In the genomic region with DNA sequence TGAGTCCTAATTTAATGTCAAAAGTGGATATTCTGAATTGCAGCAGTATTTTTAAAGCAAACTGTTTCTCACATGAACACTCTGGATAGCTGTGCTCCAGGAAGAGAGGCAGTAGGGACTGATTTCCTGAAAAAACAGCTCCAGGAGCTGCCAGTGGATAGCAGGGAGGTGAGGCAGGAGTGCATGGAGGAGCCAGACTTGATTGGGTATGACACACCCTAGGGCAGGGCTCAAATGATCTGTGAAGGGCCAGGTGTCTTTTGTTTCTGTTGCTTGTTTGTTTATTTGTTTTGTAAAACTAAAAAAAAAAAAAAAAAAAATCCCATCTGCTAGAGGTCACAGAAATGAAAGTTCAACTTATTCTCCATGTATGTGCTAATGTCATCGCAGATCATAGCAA, we compare ENCODE assay signal across 21 cellular contexts.
DNase-seq lines count a peak whose midpoint lies in the region; ATAC-seq and TF ChIP-seq lines count a peak whose summit lies in the region.
"Had no signal": no experiment of that assay in that cellular context is flagged by ENCODE, and none has a peak within 500 bp of the region (broad histone marks: within the 10 kb centered on the region; RNA-seq: fewer than 3 reads in every experiment).

No MANE protein-coding gene starts in this region.

- H2AK5ac ChIP-seq in IMR-90 (ENCODE audit: low read depth, low read length), result peak overlapping the region; percentile 81

- TF ChIP-seq POLR2A in IMR-90 (IDR thresholded peaks at IDR 0.05; ENCODE audit: low read depth, low read length), result no peak

- peak overlapping the region; percentile 90 for H2BK20ac ChIP-seq in IMR-90 (ENCODE audit: low read depth, low read length)

- H2AFZ ChIP-seq in IMR-90 (replicated peaks; ENCODE audit: low read length, poor library complexity), result no peak overlapping the region

- peaks cover 30% of the 10 kb centered on the region for H3K4me1 ChIP-seq in BLaER1
- peaks cover 38% of the 10 kb centered on the region for H3K4me1 ChIP-seq in IMR-90 (ENCODE audit: control insufficient read depth, insufficient read depth, low read length)
- peaks cover 74% of the 10 kb centered on the region for H3K4me1 ChIP-seq in lower lobe of right lung
- H3K4me1 ChIP-seq: pancreas had no signal

- no peaks in the 10 kb centered on the region for H3K27me3 Mint-ChIP-seq in activated CD8-positive, alpha-beta memory T cell treated with anti-CD3 and anti-CD28 coated beads, Interleukin-2, amount 10 ng/mL, durations not matched to agents 7 days and 5 days
- H3K27me3 Mint-ChIP-seq: activated B cell treated with CpG ODN at 0.5 μM for 24 hours; stimulated activated naive CD8-positive, alpha-beta T cell treated with anti-CD3 and anti-CD28 coated beads, Interleukin-15, Interleukin-2, amounts not matched to agents 100 ng/mL and 50 ng/mL, for 24 hours; T-cell had no signal

- DNase-seq in IMR-90 (no peak), lower lobe of right lung (no peak), NCI-H2171 (lab: John Stamatoyannopoulos, UW) (no peak)
- DNase-seq in stimulated activated CD4-positive, alpha-beta T cell treated with anti-CD3 and anti-CD28 coated beads, Interleukin-4, amount 100 ng/mL, for 4 hours, result no peak
- no peak for DNase-seq in activated CD8-positive, alpha-beta memory T cell treated with anti-CD3 and anti-CD28 coated beads, Interleukin-2, amount 10 ng/mL, durations not matched to agents 7 days and 5 days
- DNase-seq: activated B cell treated with CpG ODN at 0.5 μM for 24 hours; activated effector memory CD4-positive, alpha-beta T cell treated with Interleukin-2 at 50 U/mL for 16 hours; aorta; heart right ventricle; islet precursor cell; Karpas-422; NCI-H187; NCI-H82; pancreas; T-cell had no signal

- H3K14ac ChIP-seq in IMR-90 (replicated peaks; ENCODE audit: low read depth, low read length), result peak overlapping the region; percentile 95

- no peaks in the 10 kb centered on the region for H3K9me3 Mint-ChIP-seq in activated CD8-positive, alpha-beta memory T cell treated with anti-CD3 and anti-CD28 coated beads, Interleukin-2, amount 10 ng/mL, durations not matched to agents 7 days and 5 days (ENCODE audit: low read depth)
- H3K9me3 Mint-ChIP-seq: activated B cell treated with CpG ODN at 0.5 μM for 24 hours; stimulated activated naive CD8-positive, alpha-beta T cell treated with anti-CD3 and anti-CD28 coated beads, Interleukin-15, Interleukin-2, amounts not matched to agents 100 ng/mL and 50 ng/mL, for 24 hours; T-cell had no signal

- no peak overlapping the region for H3K27ac Mint-ChIP-seq in activated CD8-positive, alpha-beta memory T cell treated with anti-CD3 and anti-CD28 coated beads, Interleukin-2, amount 10 ng/mL, durations not matched to agents 7 days and 5 days
- H3K27ac Mint-ChIP-seq: activated B cell treated with CpG ODN at 0.5 μM for 24 hours; stimulated activated naive CD8-positive, alpha-beta T cell treated with anti-CD3 and anti-CD28 coated beads, Interleukin-15, Interleukin-2, amounts not matched to agents 100 ng/mL and 50 ng/mL, for 24 hours had no signal

- no peak for TF ChIP-seq CTCF in IMR-90 (conservative IDR thresholded peaks at IDR 0.05; ENCODE audit: low read depth, low read length)
- no peak for TF ChIP-seq CTCF in VCaP (conservative IDR thresholded peaks at IDR 0.05)
- TF ChIP-seq CTCF in lower lobe of right lung (IDR thresholded peaks at IDR 0.05), result no peak

- H2BK120ac ChIP-seq in IMR-90 (ENCODE audit: low read depth, low read length), result peak overlapping the region; percentile 94

- peak overlapping the region; percentile 89 for H4K91ac ChIP-seq in IMR-90 (ENCODE audit: insufficient read depth, low read depth, low read length)

- H3K4me3 ChIP-seq in BLaER1, result no peak overlapping the region
- no peak overlapping the region for H3K4me3 ChIP-seq in IMR-90 (ENCODE audit: insufficient read depth, low read depth, low read length)
- no peak overlapping the region for H3K4me3 ChIP-seq in lower lobe of right lung
- H3K4me3 ChIP-seq: coronary artery, heart right ventricle, pancreas had no signal

- H4K8ac ChIP-seq in IMR-90 (ENCODE audit: low read depth in 2 of 2, low read length in 2 of 2), result peak overlapping the region; percentile 5 to 88; a peak in 3 of 4 replicates

- POLR2A ChIA-PET in IMR-90 (lab: Charles Lee; ENCODE audit: unreplicated experiment), result no interaction called here

- 0 out of 2 replicates have a peak overlapping the region, but pooled peaks have one; percentile 4 for H3K4me2 ChIP-seq in BLaER1
- H3K4me2 ChIP-seq in IMR-90 (ENCODE audit: low read depth, low read length), result no peak overlapping the region

- 100% methylated on average over 1 of the region's 1 CpG; no CpG with 5 or more reads in 1 of the 2 experiments for WGBS in IMR-90 (ENCODE audit: extremely low coverage in 2 of 2, insufficient read length in 1 of 2), 2 experiments

- H3K36me3 Mint-ChIP-seq in activated CD8-positive, alpha-beta memory T cell treated with anti-CD3 and anti-CD28 coated beads, Interleukin-2, amount 10 ng/mL, durations not matched to agents 7 days and 5 days, result no peaks in the 10 kb centered on the region
- H3K36me3 Mint-ChIP-seq: T-cell had no signal

- H3K36me3 ChIP-seq in BLaER1 (no peaks in the 10 kb centered on the region), IMR-90 (ENCODE audit: control insufficient read depth, insufficient read depth, low read length) (no peaks in the 10 kb centered on the region), lower lobe of right lung (no peaks in the 10 kb centered on the region)
- H3K36me3 ChIP-seq: heart right ventricle, pancreas had no signal

- H3K9me3 ChIP-seq in BLaER1 (no peaks in the 10 kb centered on the region), IMR-90 (ENCODE audit: control insufficient read depth, insufficient read depth, low read length) (no peaks in the 10 kb centered on the region), lower lobe of right lung (no peaks in the 10 kb centered on the region)
- H3K9me3 ChIP-seq: heart right ventricle, pancreas had no signal

- in situ Hi-C loops in IMR-90 (cut with MboI; ENCODE audit: low sequenced_read_pairs), result no loop called here

- no peak for TF ChIP-seq RAD21 in IMR-90 (IDR thresholded peaks at IDR 0.05; ENCODE audit: low read length)

- no peak overlapping the region for H3K56ac ChIP-seq in IMR-90 (ENCODE audit: extremely low read depth, insufficient read depth, low read length)

- no TSS peak for BruUV-seq in IMR-90 (replicated peaks; lab: Mats Ljungman, UMichigan)

- H3K9me1 ChIP-seq in IMR-90 (ENCODE audit: insufficient read depth, low read length), result peaks cover 45% of the 10 kb centered on the region

- H3K27me3 ChIP-seq in BLaER1 (no peaks in the 10 kb centered on the region), IMR-90 (ENCODE audit: control insufficient read depth, insufficient read depth, low read length) (no peaks in the 10 kb centered on the region), lower lobe of right lung (ENCODE audit: low read depth) (no peaks in the 10 kb centered on the region)
- H3K27me3 ChIP-seq: heart right ventricle, pancreas had no signal

- H2BK15ac ChIP-seq in IMR-90 (ENCODE audit: low read depth, low read length), result peak overlapping the region; percentile 52; the same call in 2 of the 3 replicates

- no peak overlapping the region for H3K9ac ChIP-seq in BLaER1
- H3K9ac ChIP-seq in IMR-90 (ENCODE audit: low read depth, low read length), result no peak overlapping the region

- H3K4me3 Mint-ChIP-seq in activated CD8-positive, alpha-beta memory T cell treated with anti-CD3 and anti-CD28 coated beads, Interleukin-2, amount 10 ng/mL, durations not matched to agents 7 days and 5 days, result no peak overlapping the region
- H3K4me3 Mint-ChIP-seq: activated B cell treated with CpG ODN at 0.5 μM for 24 hours; stimulated activated naive CD8-positive, alpha-beta T cell treated with anti-CD3 and anti-CD28 coated beads, Interleukin-15, Interleukin-2, amounts not matched to agents 100 ng/mL and 50 ng/mL, for 24 hours; T-cell had no signal

- intact Hi-C loops in IMR-90 (cut with micrococcal nuclease), result loop anchor here (5.0 kb wide), 3 partner anchors 82 to 203 kb away; a partner anchor contains a TSS
- intact Hi-C loops in lower lobe of right lung (cut with DNase I), result no loop called here

- peak overlapping the region; percentile 39; the same call in 1 of the 2 replicates for H3K18ac ChIP-seq in IMR-90 (ENCODE audit: low read depth, low read length)

- H4K5ac ChIP-seq in IMR-90 (ENCODE audit: low read depth, low read length), result no peak overlapping the region; the same call in 1 of the 2 replicates

- CTCF ChIA-PET in IMR-90 (lab: Yijun Ruan, JAX), result no interaction called here
- CTCF ChIA-PET in activated CD8-positive, alpha-beta memory T cell treated with anti-CD3 and anti-CD28 coated beads, Interleukin-2, amount 10 ng/mL, durations not matched to agents 7 days and 5 days (lab: Charles Lee), result interaction anchor here (0.6 kb wide), 1 partner anchor 36 kb away, joined by 3 read pairs; no protein-coding TSS in a partner anchor

- H4K20me1 ChIP-seq in BLaER1 (no peaks in the 10 kb centered on the region), IMR-90 (ENCODE audit: insufficient read depth, low read length) (no peaks in the 10 kb centered on the region)

- peak overlapping the region; percentile 69 for H2BK5ac ChIP-seq in IMR-90 (ENCODE audit: low read depth, low read length, poor library complexity, severe bottlenecking)

- H3K79me1 ChIP-seq in IMR-90 (ENCODE audit: low read depth in 1 of 2, low read length in 2 of 2), result peaks cover 0 to 18% of the 10 kb centered on the region in 2 experiments; a peak in 1 of 4 replicates

- peaks cover 14% of the 10 kb centered on the region for H3K4me1 Mint-ChIP-seq in activated CD8-positive, alpha-beta memory T cell treated with anti-CD3 and anti-CD28 coated beads, Interleukin-2, amount 10 ng/mL, durations not matched to agents 7 days and 5 days

- dilution Hi-C loops in IMR-90 (cut with HindIII; ENCODE audit: low sequenced_read_pairs, unreplicated experiment), result no loop called here

- H3K27ac ChIP-seq in BLaER1 (no peak overlapping the region), IMR-90 (ENCODE audit: insufficient read depth, low read length) (0 out of 2 replicates have a peak overlapping the region, but pooled peaks have one; percentile 27), VCaP (peak overlapping the region; percentile 95), lower lobe of right lung (peak overlapping the region; percentile 33)
- H3K27ac ChIP-seq: coronary artery, heart right ventricle, pancreas had no signal

- H2AK9ac ChIP-seq in IMR-90 (replicated peaks; ENCODE audit: low read depth, low read length, poor library complexity), result no peak overlapping the region

- ATAC-seq in IMR-90 (ENCODE audit: low read depth) (no peak), lower lobe of right lung (no peak), HG02759 (IDR thresholded peaks at IDR 0.05; ENCODE audit: unreplicated experiment) (no peak)
- ATAC-seq in activated CD8-positive, alpha-beta memory T cell treated with anti-CD3 and anti-CD28 coated beads, Interleukin-2, amount 10 ng/mL, durations not matched to agents 7 days and 5 days, result no peak
- ATAC-seq: esophagus mucosa, pancreas, T-cell had no signal

- H3K23ac ChIP-seq in IMR-90 (ENCODE audit: low read depth, low read length), result peak overlapping the region; percentile 44; the same call in 1 of the 2 replicates

- peak overlapping the region; percentile 91 for H3K4ac ChIP-seq in IMR-90 (ENCODE audit: low read depth, low read length)
